In genomic region chr2:38499921-38500634, GRCh38 we compare ENCODE assay signal across 10 cellular contexts.
DNase-seq lines count a peak whose midpoint lies in the region; TF ChIP-seq lines count a peak whose summit lies in the region.
"Had no signal": no experiment of that assay in that cellular context is flagged by ENCODE, and none has a peak within 500 bp of the region (broad histone marks: within the 10 kb centered on the region; RNA-seq: fewer than 3 reads in every experiment).

No MANE protein-coding gene starts in this region.

- H3K4me1 ChIP-seq in muscle layer of colon (ENCODE audit: insufficient read depth, low read length) (peaks cover 25% of the 10 kb centered on the region), tibial artery (peaks cover 0 to 22% (median 11%) of the 10 kb centered on the region in 4 donors), PC-9 (replicated peaks; ENCODE audit: insufficient read depth) (no peaks in the 10 kb centered on the region)

- peak; percentile 67 to 88 for DNase-seq in NCI-H524 (lab: John Stamatoyannopoulos, UW)
- peak; percentile 56 for DNase-seq in fibroblast of the aortic adventitia (ENCODE audit: low read depth)
- DNase-seq in tibial artery = peak; percentile 61 to 72
- DNase-seq in NCI-H774 (lab: John Stamatoyannopoulos, UW) = no peak
- DNase-seq in PC-9 = no peak
- no peak for DNase-seq in HuH-7.5 (ENCODE audit: low spot score)
- DNase-seq: adrenal gland; effector CD8-positive, alpha-beta T cell; NCI-H2107 had no signal

- no peaks in the 10 kb centered on the region for H3K79me2 ChIP-seq in PC-9 (ENCODE audit: low read depth)

- H3K9ac ChIP-seq in muscle layer of colon (ENCODE audit: low read length) = no peak overlapping the region

- intact Hi-C loops in tibial artery (cut with DNase I; ENCODE audit: low total_unique reads) = no loop called here
- intact Hi-C loops in PC-9 (cut with micrococcal nuclease; ENCODE audit: unreplicated experiment) = no loop called here

- TF ChIP-seq CTCF in fibroblast of the aortic adventitia (IDR thresholded peaks at IDR 0.05; ENCODE audit: insufficient read depth, low read length) = no peak
- no peak for TF ChIP-seq CTCF in tibial artery (IDR thresholded peaks at IDR 0.05)
- TF ChIP-seq CTCF in PC-9 (conservative IDR thresholded peaks at IDR 0.05) = no peak

- no peaks in the 10 kb centered on the region for H4K20me1 ChIP-seq in PC-9 (ENCODE audit: insufficient read depth)

- H3K36me3 ChIP-seq in muscle layer of colon (ENCODE audit: insufficient read depth, low read length) (no peaks in the 10 kb centered on the region), tibial artery (no peaks in the 10 kb centered on the region), PC-9 (ENCODE audit: low read depth) (no peaks in the 10 kb centered on the region)
- H3K36me3 ChIP-seq: adrenal gland had no signal

- CTCF ChIA-PET in PC-9 (lab: Charles Lee) = no interaction called here

- POLR2A ChIA-PET in PC-9 (lab: Charles Lee; ENCODE audit: unreplicated experiment) = no interaction called here

- no peak overlapping the region for H3K4me2 ChIP-seq in PC-9

- H3K9me2 ChIP-seq in PC-9 (ENCODE audit: insufficient read depth) = no peaks in the 10 kb centered on the region

- H3K4me3 ChIP-seq in fibroblast of the aortic adventitia (ENCODE audit: low read depth, low read length) (no peak overlapping the region), muscle layer of colon (ENCODE audit: low read depth in 1 of 2, low read length in 2 of 2) (peak overlapping the region in 1 of 2 donors; percentile 33), tibial artery (no peak overlapping the region), PC-9 (no peak overlapping the region)
- H3K4me3 ChIP-seq: adrenal gland had no signal

- H3K9me3 ChIP-seq in muscle layer of colon (ENCODE audit: low read length) (no peaks in the 10 kb centered on the region), tibial artery (peaks cover 0 to 4% (median 0%) of the 10 kb centered on the region in 3 donors), PC-9 (ENCODE audit: insufficient read depth, low read depth) (peaks cover 7% of the 10 kb centered on the region)
- H3K9me3 ChIP-seq: adrenal gland had no signal

- BruUV-seq in PC-9 (replicated peaks; lab: Mats Ljungman, UMichigan) = no TSS peak

- H3F3A ChIP-seq in PC-9 (ENCODE audit: insufficient read depth, low read depth) = no peaks in the 10 kb centered on the region

- no peak overlapping the region for H2AFZ ChIP-seq in PC-9

- H3K27ac ChIP-seq in muscle layer of colon (ENCODE audit: low read depth, low read length) (peak overlapping the region; percentile 60), tibial artery (peak overlapping the region; percentile 9 to 41), PC-9 (no peak overlapping the region)

- H3K27me3 ChIP-seq in muscle layer of colon (ENCODE audit: control insufficient read depth in 1 of 2, insufficient read depth in 2 of 2, low read length in 2 of 2) (no peaks in the 10 kb centered on the region), tibial artery (no peaks in the 10 kb centered on the region), PC-9 (ENCODE audit: insufficient read depth, low read depth) (no peaks in the 10 kb centered on the region)
- H3K27me3 ChIP-seq: adrenal gland had no signal

Comparison
In these comparisons a context has a peak if more than half of its experiments do, and no peak if none do; other contexts are left out.
1. DNase-seq: peak in NCI-H524 (2 of 2), fibroblast of the aortic adventitia (single experiment) and tibial artery (2 of 2); none in NCI-H774 (single experiment), PC-9 (0 of 2) and HuH-7.5 (single experiment).